11 cellular contexts compared by ENCODE assay signal in the genomic region with DNA sequence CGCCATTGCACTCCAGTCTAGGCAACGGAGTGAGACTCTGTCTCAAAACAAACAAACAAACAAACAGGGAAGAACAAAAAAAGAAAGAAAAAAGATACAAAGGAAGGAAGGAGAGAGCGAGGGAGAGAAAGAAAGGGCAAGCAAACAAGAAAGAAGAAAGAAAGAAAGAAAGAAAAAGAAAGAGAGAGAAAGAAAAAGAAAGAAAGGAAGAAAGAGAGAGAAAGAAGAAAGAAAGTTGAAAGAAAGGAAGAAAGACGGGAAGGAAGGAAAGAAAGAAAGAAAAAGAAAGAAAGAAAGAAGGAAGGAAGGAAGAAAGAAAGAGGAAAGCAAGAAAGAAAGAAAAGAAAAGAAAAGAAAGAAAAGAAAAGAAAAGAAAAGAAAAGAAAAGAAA. TPM values are rescaled to one million over a fixed set of nuclear protein-coding genes. Genes with fewer than 3 reads are reported as not detected.
A peak's percentile ranks its signal among the peaks of the same experiment; 100 is the strongest.
DNase-seq lines count a peak whose midpoint lies in the region; ATAC-seq and TF ChIP-seq lines count a peak whose summit lies in the region.
"Had no signal": no experiment of that assay in that cellular context is flagged by ENCODE, and none has a peak within 500 bp of the region (broad histone marks: within the 10 kb centered on the region; RNA-seq: fewer than 3 reads in every experiment).

No MANE protein-coding gene starts in this region.

- no peaks in the 10 kb centered on the region for H3K27me3 ChIP-seq in SU-DHL-6 (ENCODE audit: low read length)
- H3K27me3 ChIP-seq in colonic mucosa: no peaks in the 10 kb centered on the region

- no peaks in the 10 kb centered on the region for H3K79me2 ChIP-seq in SU-DHL-6 (ENCODE audit: insufficient read depth, low read length)

- peaks cover 15% of the 10 kb centered on the region; the same call in 1 of the 2 replicates for H3F3A ChIP-seq in SU-DHL-6 (ENCODE audit: insufficient read depth)

- peaks cover 73% of the 10 kb centered on the region for H3K27me3 Mint-ChIP-seq in activated T-cell treated with anti-CD3 and anti-CD28 coated beads, Interleukin-2, amount 50 U/mL, for 24 hours
- H3K27me3 Mint-ChIP-seq in glutamatergic neuron (ENCODE audit: unreplicated experiment): peaks cover 6% of the 10 kb centered on the region
- H3K27me3 Mint-ChIP-seq in stimulated activated naive CD8-positive, alpha-beta T cell treated with anti-CD3 and anti-CD28 coated beads, Interleukin-15, amount 100 ng/mL, for 72 hours: peaks cover 63% of the 10 kb centered on the region

- H3K4me3 Mint-ChIP-seq in activated T-cell treated with anti-CD3 and anti-CD28 coated beads, Interleukin-2, amount 50 U/mL, for 24 hours: peak overlapping the region; percentile 61
- H3K4me3 Mint-ChIP-seq in glutamatergic neuron (ENCODE audit: unreplicated experiment): peak overlapping the region; percentile 85
- peak overlapping the region; percentile 76 to 84 for H3K4me3 Mint-ChIP-seq in stimulated activated naive CD8-positive, alpha-beta T cell treated with anti-CD3 and anti-CD28 coated beads, Interleukin-15, amount 100 ng/mL, for 72 hours

- no peak for DNase-seq in activated T-cell treated with anti-CD3 and anti-CD28 coated beads, Interleukin-2, amount 50 U/mL, for 24 hours
- DNase-seq in activated T-cell treated with anti-CD3 and anti-CD28 coated beads, Interleukin-2, amount 50 U/mL, for 48 hours: no peak
- DNase-seq in glutamatergic neuron (no peak), colonic mucosa (no peak)
- no peak for DNase-seq in stimulated activated naive CD8-positive, alpha-beta T cell treated with anti-CD3 and anti-CD28 coated beads, Interleukin-15, amount 100 ng/mL, for 72 hours
- no peak for DNase-seq in stimulated activated CD4-positive, alpha-beta T cell treated with anti-CD3 and anti-CD28 coated beads, Interleukin-15, amount 100 ng/mL, for 24 hours
- DNase-seq: AML-193 had no signal

- H3K36me3 Mint-ChIP-seq in activated T-cell treated with anti-CD3 and anti-CD28 coated beads, Interleukin-2, amount 50 U/mL, for 24 hours (ENCODE audit: low read depth): no peaks in the 10 kb centered on the region
- H3K36me3 Mint-ChIP-seq in glutamatergic neuron (ENCODE audit: unreplicated experiment): peaks cover 17% of the 10 kb centered on the region

- peak overlapping the region; percentile 94 for H2AFZ ChIP-seq in SU-DHL-6 (ENCODE audit: low read depth, low read length, severe bottlenecking)

- intact Hi-C loops in colonic mucosa (cut with DNase I): no loop called here

- H3K27ac ChIP-seq in SU-DHL-6 (ENCODE audit: low read depth, low read length) (no peak overlapping the region), colonic mucosa (no peak overlapping the region)

- H3K4me3 ChIP-seq in SU-DHL-6 (ENCODE audit: insufficient read depth, low read length, poor library complexity, severe bottlenecking): peak overlapping the region; percentile 54
- no peak overlapping the region for H3K4me3 ChIP-seq in colonic mucosa

- no peaks in the 10 kb centered on the region for H3K4me1 ChIP-seq in colonic mucosa

- H3K4me2 ChIP-seq in SU-DHL-6 (ENCODE audit: low read depth, low read length, poor library complexity, severe bottlenecking): peak overlapping the region; percentile 72

- H3K9me3 Mint-ChIP-seq in activated T-cell treated with anti-CD3 and anti-CD28 coated beads, Interleukin-2, amount 50 U/mL, for 24 hours: no peaks in the 10 kb centered on the region
- H3K9me3 Mint-ChIP-seq in glutamatergic neuron (ENCODE audit: unreplicated experiment): peaks cover 7% of the 10 kb centered on the region
- H3K9me3 Mint-ChIP-seq in stimulated activated naive CD8-positive, alpha-beta T cell treated with anti-CD3 and anti-CD28 coated beads, Interleukin-15, amount 100 ng/mL, for 72 hours: peaks cover 8 to 12% of the 10 kb centered on the region in 2 donors

- no peaks in the 10 kb centered on the region for H4K20me1 ChIP-seq in SU-DHL-6 (ENCODE audit: low read depth, low read length)

- ATAC-seq in stimulated activated naive CD8-positive, alpha-beta T cell treated with anti-CD3 and anti-CD28 coated beads, Interleukin-15, amount 100 ng/mL, for 72 hours: no peak
- ATAC-seq in GM21390 (IDR thresholded peaks at IDR 0.05; ENCODE audit: unreplicated experiment): no peak

- peaks cover 9% of the 10 kb centered on the region for H3K4me1 Mint-ChIP-seq in activated T-cell treated with anti-CD3 and anti-CD28 coated beads, Interleukin-2, amount 50 U/mL, for 24 hours (ENCODE audit: low read depth)
- H3K4me1 Mint-ChIP-seq in glutamatergic neuron (ENCODE audit: low read depth, unreplicated experiment): peaks cover 2% of the 10 kb centered on the region
- peaks cover 14% of the 10 kb centered on the region for H3K4me1 Mint-ChIP-seq in stimulated activated naive CD8-positive, alpha-beta T cell treated with anti-CD3 and anti-CD28 coated beads, Interleukin-15, amount 100 ng/mL, for 72 hours

- H3K27ac Mint-ChIP-seq in activated T-cell treated with anti-CD3 and anti-CD28 coated beads, Interleukin-2, amount 50 U/mL, for 24 hours: no peak overlapping the region
- H3K27ac Mint-ChIP-seq in glutamatergic neuron (ENCODE audit: unreplicated experiment): peak overlapping the region; percentile 60
- H3K27ac Mint-ChIP-seq in stimulated activated naive CD8-positive, alpha-beta T cell treated with anti-CD3 and anti-CD28 coated beads, Interleukin-15, amount 100 ng/mL, for 72 hours: peak overlapping the region in 1 of 2 donors; percentile 45

- H3K36me3 ChIP-seq in SU-DHL-6 (ENCODE audit: low read length): no peaks in the 10 kb centered on the region
- H3K36me3 ChIP-seq in colonic mucosa: no peaks in the 10 kb centered on the region

- H3K9me2 ChIP-seq in SU-DHL-6 (replicated peaks; ENCODE audit: insufficient read depth, low read length): no peaks in the 10 kb centered on the region

- no peak for TF ChIP-seq CTCF in SU-DHL-6 (IDR thresholded peaks at IDR 0.05; ENCODE audit: insufficient read depth, low read length, poor library complexity, severe bottlenecking)
- no peak for TF ChIP-seq CTCF in glutamatergic neuron (IDR thresholded peaks at IDR 0.05; ENCODE audit: partially characterized antibody, unreplicated experiment)
- TF ChIP-seq CTCF in colonic mucosa (IDR thresholded peaks at IDR 0.05): no peak

- H3K9ac ChIP-seq in SU-DHL-6 (ENCODE audit: low read length) (peak overlapping the region; percentile 56), colonic mucosa (ENCODE audit: low read depth in 2 of 2, low read length in 2 of 2) (no peak overlapping the region)

- H3K9me3 ChIP-seq in SU-DHL-6 (ENCODE audit: insufficient read depth, low read length): 0 out of 2 replicates have a peak, but pooled peaks cover 8% of the 10 kb centered on the region
- no peaks in the 10 kb centered on the region for H3K9me3 ChIP-seq in colonic mucosa

RNA-seq across cellular contexts. Expression of a gene that starts 13.1 kb away (rescaled TPM):
- total RNA-seq in glutamatergic neuron (ENCODE audit: unreplicated experiment) (not detected), colonic mucosa (10 to 100 TPM in 1 of 2 donors, 1 to 10 TPM in 1; 3.4 to 33.1 TPM)
- total RNA-seq: aorta, frontal cortex had no signal

RNA-seq across cellular contexts. Expression of a gene that starts 50.0 kb away (rescaled TPM):
- 30.1 TPM for total RNA-seq in glutamatergic neuron (ENCODE audit: unreplicated experiment)
- 10 to 100 TPM in 1 of 2 donors, 1 to 10 TPM in 1; 9.3 to 17.4 TPM for total RNA-seq in colonic mucosa

RNA-seq across cellular contexts. Expression of a gene that starts 50.3 kb away (rescaled TPM):
- 15.4 TPM for total RNA-seq in glutamatergic neuron (ENCODE audit: unreplicated experiment)
- total RNA-seq in colonic mucosa: 10 to 100 TPM in 1 of 2 donors, 1 to 10 TPM in 1; 9.5 to 10.1 TPM
